ENCODE assay signal across 15 cellular contexts in the genomic region with DNA sequence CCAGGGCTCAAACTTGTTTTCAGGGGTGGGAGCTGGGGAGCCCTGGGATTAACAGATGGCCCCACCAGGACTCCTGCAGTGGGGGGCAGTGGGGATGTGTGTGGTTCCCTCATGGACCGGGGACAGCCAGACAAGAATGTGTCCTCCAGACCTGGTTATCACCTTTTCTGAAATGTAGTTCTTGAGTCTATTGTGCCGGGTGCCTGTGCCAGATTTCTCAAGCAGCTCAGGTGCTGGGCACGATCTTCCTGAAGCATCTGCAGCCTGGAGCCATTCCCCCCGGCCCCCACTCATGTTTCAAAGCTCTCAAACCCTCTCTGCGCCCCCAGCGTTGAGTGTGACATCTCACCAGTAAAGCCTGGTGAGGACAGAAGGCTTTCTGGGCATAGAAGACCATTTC. TPM values are rescaled to one million over a fixed set of nuclear protein-coding genes. Genes with fewer than 3 reads are reported as not detected.
"Had no signal": no experiment of that assay in that cellular context is flagged by ENCODE, and none has a peak within 500 bp of the region (broad histone marks: within the 10 kb centered on the region; RNA-seq: fewer than 3 reads in every experiment).

No MANE protein-coding gene starts in this region.

- DNase-seq: activated CD4-positive, alpha-beta T cell treated with anti-CD3 and anti-CD28 coated beads, Interleukin-2, amount 10 ng/mL, durations not matched to agents 24 days and 14 days; activated CD4-positive, CD25-positive, alpha-beta regulatory T cell; activated CD8-positive, alpha-beta T cell treated with anti-CD3 and anti-CD28 coated beads, Interleukin-2, amount 10 ng/mL, durations not matched to agents 7 days and 5 days; activated naive CD8-positive, alpha-beta T cell treated with anti-CD3 and anti-CD28 coated beads for 36 hours; effector memory CD8-positive, alpha-beta T cell; gastrocnemius medialis; midbrain; pancreas; stimulated activated naive CD8-positive, alpha-beta T cell treated with anti-CD3 and anti-CD28 coated beads, Interleukin-15, amount 100 ng/mL, for 72 hours; SW 1271 had no signal

- H3K27ac ChIP-seq: epithelial cell of prostate, pancreas had no signal

- H3K9me3 ChIP-seq: gastrocnemius medialis, pancreas, testis had no signal

- H3K4me3 ChIP-seq: gastrocnemius medialis, hepatocyte, pancreas, testis had no signal

- ATAC-seq: activated CD8-positive, alpha-beta T cell treated with anti-CD3 and anti-CD28 coated beads, Interleukin-2, amount 10 ng/mL, durations not matched to agents 7 days and 5 days; effector memory CD8-positive, alpha-beta T cell; gastrocnemius medialis; pancreas; stimulated activated naive CD8-positive, alpha-beta T cell treated with anti-CD3 and anti-CD28 coated beads, Interleukin-15, amount 100 ng/mL, for 72 hours had no signal

- H3K27me3 ChIP-seq: gastrocnemius medialis, hepatocyte, pancreas, testis had no signal

- H3K4me1 ChIP-seq: pancreas had no signal

- H3K36me3 ChIP-seq: gastrocnemius medialis, pancreas had no signal

RNA-seq across cellular contexts. Expression of gene HAAO, which starts 48.4 kb away (rescaled TPM):
- total RNA-seq: myocyte, SK-MEL-5 had no signal
